Comparison of ENCODE assay signal across 19 cellular contexts in the genomic region with DNA sequence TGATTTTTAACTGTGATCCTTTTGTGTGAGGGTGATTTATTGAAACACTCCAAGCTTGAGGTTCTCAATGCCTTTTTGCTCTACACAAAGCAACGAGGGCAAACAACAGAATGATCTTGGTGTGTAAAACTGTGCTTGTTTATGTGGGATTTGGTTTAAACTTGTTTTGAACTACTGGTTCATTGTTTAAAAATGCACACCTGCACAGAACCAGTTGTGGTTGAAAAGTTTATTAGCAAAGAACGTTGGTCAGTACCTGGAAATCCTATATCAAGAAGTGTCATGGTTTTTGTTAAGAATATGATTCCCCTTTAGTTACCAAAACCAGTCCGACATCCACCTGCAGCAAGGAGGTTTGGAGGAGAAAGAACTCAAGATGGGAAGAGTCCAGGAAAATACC.
DNase-seq lines count a peak whose midpoint lies in the region; ATAC-seq, FAIRE-seq and TF ChIP-seq lines count a peak whose summit lies in the region.
"Had no signal": no experiment of that assay in that cellular context is flagged by ENCODE, and none has a peak within 500 bp of the region (broad histone marks: within the 10 kb centered on the region; RNA-seq: fewer than 3 reads in every experiment).

No MANE protein-coding gene starts in this region.

- H2AFZ ChIP-seq in IMR-90 (replicated peaks; ENCODE audit: low read length, poor library complexity) (no peak overlapping the region), smooth muscle cell (ENCODE audit: low read depth) (no peak overlapping the region)
- H2AFZ ChIP-seq: GM23338 had no signal

- H3K56ac ChIP-seq in IMR-90 (ENCODE audit: extremely low read depth, insufficient read depth, low read length), result no peak overlapping the region

- dilution Hi-C loops in IMR-90 (cut with HindIII; ENCODE audit: low sequenced_read_pairs, unreplicated experiment), result no loop called here

- FAIRE-seq in bronchial epithelial cell (lab: Jason Lieb, UNC), result no peak
- FAIRE-seq: GM12891, GM18507 had no signal

- H3K14ac ChIP-seq in IMR-90 (replicated peaks; ENCODE audit: low read depth, low read length), result peak overlapping the region; percentile 40; the same call in 1 of the 2 replicates

- in situ Hi-C loops in IMR-90 (cut with MboI; ENCODE audit: low sequenced_read_pairs), result no loop called here

- H3K9me3 ChIP-seq in IMR-90 (ENCODE audit: control insufficient read depth, insufficient read depth, low read length) (peaks cover 4% of the 10 kb centered on the region; the same call in 1 of the 2 replicates), smooth muscle cell (replicated peaks; ENCODE audit: low read depth) (no peaks in the 10 kb centered on the region)

- H2BK20ac ChIP-seq in IMR-90 (ENCODE audit: low read depth, low read length), result peak overlapping the region; percentile 45; the same call in 1 of the 2 replicates

- H4K5ac ChIP-seq in IMR-90 (ENCODE audit: low read depth, low read length), result peak overlapping the region; percentile 88; the same call in 1 of the 2 replicates

- H2BK15ac ChIP-seq in IMR-90 (ENCODE audit: low read depth, low read length), result peak overlapping the region; percentile 11; the same call in 1 of the 3 replicates

- H3K36me3 ChIP-seq in IMR-90 (ENCODE audit: control insufficient read depth, insufficient read depth, low read length), result no peaks in the 10 kb centered on the region
- no peaks in the 10 kb centered on the region for H3K36me3 ChIP-seq in bronchial epithelial cell (ENCODE audit: control insufficient read depth, insufficient read depth, low read length)
- no peaks in the 10 kb centered on the region for H3K36me3 ChIP-seq in smooth muscle cell (ENCODE audit: low read depth)

- peak overlapping the region; percentile 38; the same call in 1 of the 2 replicates for H4K91ac ChIP-seq in IMR-90 (ENCODE audit: insufficient read depth, low read depth, low read length)

- BruUV-seq in IMR-90 (replicated peaks; lab: Mats Ljungman, UMichigan), result no TSS peak

- H3F3A ChIP-seq in smooth muscle cell (ENCODE audit: low read depth), result peaks cover 11% of the 10 kb centered on the region

- no peak overlapping the region; the same call in 1 of the 2 replicates for H3K4ac ChIP-seq in IMR-90 (ENCODE audit: low read depth, low read length)

- H3K4me3 ChIP-seq in IMR-90 (ENCODE audit: insufficient read depth, low read depth, low read length) (no peak overlapping the region), bronchial epithelial cell (ENCODE audit: low read depth, low read length) (no peak overlapping the region), smooth muscle cell (no peak overlapping the region)
- H3K4me3 ChIP-seq: GM23338 had no signal

- H3K9ac ChIP-seq in IMR-90 (ENCODE audit: low read depth, low read length) (no peak overlapping the region), smooth muscle cell (ENCODE audit: low read depth) (no peak overlapping the region)

- H3K9me1 ChIP-seq in IMR-90 (ENCODE audit: insufficient read depth, low read length), result no peaks in the 10 kb centered on the region

- peaks cover 2 to 10% of the 10 kb centered on the region in 2 donors for H3K9me3 Mint-ChIP-seq in activated T-cell treated with anti-CD3 and anti-CD28 coated beads, Interleukin-2, amount 50 U/mL, for 72 hours

- no peaks in the 10 kb centered on the region for H3K4me1 Mint-ChIP-seq in activated T-cell treated with anti-CD3 and anti-CD28 coated beads, Interleukin-2, amount 50 U/mL, for 72 hours (ENCODE audit: low read depth)
- H3K4me1 Mint-ChIP-seq: CD4-positive, alpha-beta memory T cell had no signal

- no peaks in the 10 kb centered on the region for H3K27me3 Mint-ChIP-seq in activated T-cell treated with anti-CD3 and anti-CD28 coated beads, Interleukin-2, amount 50 U/mL, for 72 hours (ENCODE audit: low read depth)
- H3K27me3 Mint-ChIP-seq: CD4-positive, alpha-beta memory T cell had no signal

- no peak overlapping the region for H3K4me3 Mint-ChIP-seq in activated T-cell treated with anti-CD3 and anti-CD28 coated beads, Interleukin-2, amount 50 U/mL, for 72 hours
- H3K4me3 Mint-ChIP-seq: CD4-positive, alpha-beta memory T cell; GM23338; H9; HFFc6 had no signal

- TF ChIP-seq CTCF in IMR-90 (conservative IDR thresholded peaks at IDR 0.05; ENCODE audit: low read depth, low read length) (no peak), bronchial epithelial cell (IDR thresholded peaks at IDR 0.05; ENCODE audit: insufficient read depth, low read length, severe bottlenecking) (no peak), smooth muscle cell (IDR thresholded peaks at IDR 0.05; ENCODE audit: borderline replicate concordance, insufficient read depth, poor library complexity, severe bottlenecking) (no peak)

- H4K20me1 ChIP-seq in IMR-90 (ENCODE audit: insufficient read depth, low read length) (no peaks in the 10 kb centered on the region), smooth muscle cell (ENCODE audit: low read depth) (no peaks in the 10 kb centered on the region)

- no peak for ATAC-seq in IMR-90 (ENCODE audit: low read depth)
- ATAC-seq in activated T-cell treated with anti-CD3 and anti-CD28 coated beads, Interleukin-2, amount 50 U/mL, for 72 hours (replicated peaks in 1 of 2), result no peak
- ATAC-seq: GM23338, HCT116 had no signal

- POLR2A ChIA-PET in IMR-90 (lab: Charles Lee; ENCODE audit: unreplicated experiment), result no interaction called here

- peak overlapping the region; percentile 36; the same call in 1 of the 2 replicates for H2AK5ac ChIP-seq in IMR-90 (ENCODE audit: low read depth, low read length)

- peak overlapping the region; percentile 10; the same call in 1 of the 2 replicates for H3K4me2 ChIP-seq in IMR-90 (ENCODE audit: low read depth, low read length)
- no peak overlapping the region for H3K4me2 ChIP-seq in smooth muscle cell
- H3K4me2 ChIP-seq: GM23338 had no signal

- peak; percentile 36 for DNase-seq in IMR-90
- peak; percentile 22 for DNase-seq in M059J (ENCODE audit: low read depth)
- peak; percentile 26 for DNase-seq in bronchial epithelial cell (ENCODE audit: low read depth)
- no peak for DNase-seq in smooth muscle cell (lab: John Stamatoyannopoulos, UW; ENCODE audit: unreplicated experiment)
- no peak for DNase-seq in NCI-H1436 treated with DMSO at 0.1 percent for 48 hours (lab: John Stamatoyannopoulos, UW)
- no peak for DNase-seq in activated T-cell treated with anti-CD3 and anti-CD28 coated beads, Interleukin-2, amount 50 U/mL, for 72 hours
- DNase-seq: C1 segment of cervical spinal cord; Calu3; CD4-positive, alpha-beta memory T cell; COR-L47; DMS53; DMS79 treated with DMSO at 0.1 percent for 48 hours; GF-D8; H9; HFFc6 had no signal

- H2AK9ac ChIP-seq in IMR-90 (replicated peaks; ENCODE audit: low read depth, low read length, poor library complexity), result no peak overlapping the region

- H3K79me2 ChIP-seq in smooth muscle cell (ENCODE audit: low read depth), result no peaks in the 10 kb centered on the region

- H2BK5ac ChIP-seq in IMR-90 (ENCODE audit: low read depth, low read length, poor library complexity, severe bottlenecking), result no peak overlapping the region

- H4K8ac ChIP-seq in IMR-90 (ENCODE audit: low read depth in 2 of 2, low read length in 2 of 2), result no peak overlapping the region

- whole genome bisulfite sequencing in IMR-90 (ENCODE audit: extremely low coverage in 2 of 2, insufficient read length in 1 of 2), 2 experiments, result no CpG with 5 or more reads among the region's 3 CpGs
- WGBS in smooth muscle cell (ENCODE audit: low lambda C conversion rate), result 56% methylated on average over 3 of the region's 3 CpGs

- CTCF ChIA-PET in IMR-90 (lab: Yijun Ruan, JAX), result no interaction called here

- TF ChIP-seq RAD21 in IMR-90 (IDR thresholded peaks at IDR 0.05; ENCODE audit: low read length), result no peak

- H3K23ac ChIP-seq in IMR-90 (ENCODE audit: low read depth, low read length), result no peak overlapping the region

- H3K4me1 ChIP-seq in IMR-90 (ENCODE audit: control insufficient read depth, insufficient read depth, low read length) (peaks cover 2% of the 10 kb centered on the region; the same call in 1 of the 2 replicates), smooth muscle cell (ENCODE audit: low read depth) (peaks cover 8% of the 10 kb centered on the region)

- no peak overlapping the region for H3K27ac ChIP-seq in IMR-90 (ENCODE audit: insufficient read depth, low read length)
- peak overlapping the region; percentile 23 for H3K27ac ChIP-seq in smooth muscle cell (ENCODE audit: low read depth)

- intact Hi-C loops in IMR-90 (cut with micrococcal nuclease), result no loop called here

- no peaks in the 10 kb centered on the region for H3K36me3 Mint-ChIP-seq in activated T-cell treated with anti-CD3 and anti-CD28 coated beads, Interleukin-2, amount 50 U/mL, for 72 hours (ENCODE audit: insufficient read depth in 2 of 2)
- H3K36me3 Mint-ChIP-seq: CD4-positive, alpha-beta memory T cell had no signal

- H3K27me3 ChIP-seq in IMR-90 (ENCODE audit: control insufficient read depth, insufficient read depth, low read length) (no peaks in the 10 kb centered on the region), bronchial epithelial cell (ENCODE audit: control insufficient read depth, insufficient read depth, low read length) (no peaks in the 10 kb centered on the region), smooth muscle cell (ENCODE audit: low read depth) (no peaks in the 10 kb centered on the region)

- peak overlapping the region; percentile 28; the same call in 1 of the 2 replicates for H3K18ac ChIP-seq in IMR-90 (ENCODE audit: low read depth, low read length)

- no peaks in the 10 kb centered on the region for H3K79me1 ChIP-seq in IMR-90 (ENCODE audit: low read depth in 1 of 2, low read length in 2 of 2)

- H3K27ac Mint-ChIP-seq in activated T-cell treated with anti-CD3 and anti-CD28 coated beads, Interleukin-2, amount 50 U/mL, for 72 hours, result no peak overlapping the region
- H3K27ac Mint-ChIP-seq: CD4-positive, alpha-beta memory T cell; GM23338; HFFc6 had no signal

- no peak for TF ChIP-seq POLR2A in IMR-90 (IDR thresholded peaks at IDR 0.05; ENCODE audit: low read depth, low read length)

- peak overlapping the region; percentile 40; the same call in 1 of the 2 replicates for H2BK120ac ChIP-seq in IMR-90 (ENCODE audit: low read depth, low read length)

TF ChIP-seq in IMR-90, 13 proteins besides CTCF, POLR2A, EP300 and RAD21:
- no peak for TF ChIP-seq USF2 (IDR thresholded peaks at IDR 0.05; ENCODE audit: low read depth, low read length)
- no peak for TF ChIP-seq BHLHE40 (IDR thresholded peaks at IDR 0.05; ENCODE audit: low read depth, low read length)
- TF ChIP-seq SMC3 (IDR thresholded peaks at IDR 0.05; ENCODE audit: low read depth, low read length), result no peak
- no peak for TF ChIP-seq CEBPB (IDR thresholded peaks at IDR 0.05; ENCODE audit: low read depth, low read length)

Comparison
In these comparisons a context has a peak if more than half of its experiments do, and no peak if none do; other contexts are left out.
1. DNase-seq: peak in IMR-90 (single experiment), M059J (single experiment) and bronchial epithelial cell (single experiment); none in smooth muscle cell (single experiment), NCI-H1436 treated with DMSO at 0.1 percent for 48 hours (single experiment) and activated T-cell treated with anti-CD3 and anti-CD28 coated beads, Interleukin-2, amount 50 U/mL, for 72 hours (0 of 2).